ENCODE assay signal across 8 cellular contexts in the genomic region with DNA sequence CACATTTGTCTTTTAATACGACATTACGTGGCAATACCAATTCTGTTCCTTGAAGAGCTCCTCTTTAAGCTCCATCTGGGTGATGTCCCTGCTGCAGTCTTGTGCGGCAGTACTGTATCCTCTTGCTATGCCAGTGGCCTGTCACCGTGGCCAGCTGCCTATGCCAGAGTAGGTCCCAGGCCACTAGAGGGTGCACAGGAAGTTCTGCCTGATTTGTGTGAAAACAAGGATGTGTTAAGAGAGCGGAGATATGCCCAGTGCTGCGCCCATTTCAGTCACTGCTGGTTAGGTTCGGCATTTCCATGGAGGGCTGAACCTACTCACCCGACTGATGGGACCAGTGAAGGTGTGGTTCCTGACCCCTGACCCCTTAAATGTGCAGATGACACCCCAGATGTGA. TPM values are rescaled to one million over a fixed set of nuclear protein-coding genes. Genes with fewer than 3 reads are reported as not detected.
DNase-seq lines count a peak whose midpoint lies in the region; ATAC-seq and TF ChIP-seq lines count a peak whose summit lies in the region.

No MANE protein-coding gene starts in this region.

- CTCF ChIA-PET in Calu3 (lab: Charles Lee), result no interaction called here

- no TSS peak for BruUV-seq in Calu3 (replicated peaks; lab: Mats Ljungman, UMichigan)

- H3K4me3 Mint-ChIP-seq in Calu3 (ENCODE audit: low read depth, unreplicated experiment) (no peak overlapping the region), nephron progenitor cell (no peak overlapping the region)

- H3K36me3 Mint-ChIP-seq in Calu3 (ENCODE audit: insufficient read depth, unreplicated experiment) (no peaks in the 10 kb centered on the region), nephron progenitor cell (ENCODE audit: low read depth) (peaks cover 10% of the 10 kb centered on the region)

- no peak overlapping the region for H3K27ac Mint-ChIP-seq in Calu3 (ENCODE audit: unreplicated experiment)
- H3K27ac Mint-ChIP-seq in nephron progenitor cell, result peak overlapping the region; percentile 72

- H3K27me3 Mint-ChIP-seq in Calu3 (ENCODE audit: unreplicated experiment) (no peaks in the 10 kb centered on the region), nephron progenitor cell (ENCODE audit: low read depth, poor library complexity) (no peaks in the 10 kb centered on the region)

- no peaks in the 10 kb centered on the region for H3K9me3 Mint-ChIP-seq in Calu3 (ENCODE audit: low read depth, unreplicated experiment)
- no peaks in the 10 kb centered on the region for H3K9me3 Mint-ChIP-seq in nephron progenitor cell

- DNase-seq in Calu3 (peak; percentile 4), LHCN-M2 (ENCODE audit: low read depth) (peak; percentile 16), dermis blood vessel endothelial cell (peak; percentile 38), nephron progenitor cell (peak; percentile 18), NCI-H1105 treated with DMSO at 0.1 percent for 48 hours (lab: John Stamatoyannopoulos, UW) (no peak), COLO829 (ENCODE audit: low spot score) (no peak)

- ATAC-seq in GM18870 (IDR thresholded peaks at IDR 0.05; ENCODE audit: unreplicated experiment) (no peak), GM19023 (IDR thresholded peaks at IDR 0.05; ENCODE audit: unreplicated experiment) (no peak)

- no peak for TF ChIP-seq CTCF in Calu3 (IDR thresholded peaks at IDR 0.05; ENCODE audit: unreplicated experiment)
- TF ChIP-seq CTCF in nephron progenitor cell (IDR thresholded peaks at IDR 0.05), result peak; percentile 17

- intact Hi-C loops in Calu3 (cut with micrococcal nuclease; ENCODE audit: unreplicated experiment), result no loop called here

- no peaks in the 10 kb centered on the region for H3K4me1 Mint-ChIP-seq in Calu3 (ENCODE audit: low read depth, unreplicated experiment)
- H3K4me1 Mint-ChIP-seq in nephron progenitor cell, result peaks cover 6% of the 10 kb centered on the region

RNA-seq across cellular contexts. Expression of a gene that starts 25.2 kb away (rescaled TPM):
- total RNA-seq in Calu3 (2022) (8.3 and 10.0 TPM in 2 replicates), LHCN-M2 (2014; rRNA removed) (5.6 and 7.7 TPM in 2 replicates), dermis blood vessel endothelial cell (8.5 and 17.1 TPM in 2 replicates)
- 3.5 TPM for polyA plus RNA-seq in LHCN-M2 (2012)

RNA-seq across cellular contexts. Expression of a gene that starts 26.8 kb away (rescaled TPM):
- total RNA-seq in Calu3 (2022), result 26.0 and 26.6 TPM in 2 replicates
- total RNA-seq in LHCN-M2 (2014; rRNA removed), result 117 and 118 TPM in 2 replicates
- polyA plus RNA-seq in LHCN-M2 (2012), result 40.9 TPM
- total RNA-seq in dermis blood vessel endothelial cell, result 40.8 and 110 TPM in 2 replicates

Comparison
In these comparisons a context has a peak if more than half of its experiments do, and no peak if none do; other contexts are left out.
1. DNase-seq: peak in Calu3 (single experiment), LHCN-M2 (single experiment), dermis blood vessel endothelial cell (single experiment) and nephron progenitor cell (single experiment); none in NCI-H1105 treated with DMSO at 0.1 percent for 48 hours (single experiment) and COLO829 (single experiment).